ENCODE assay signal across 8 cellular contexts in genomic region chr6:134372603-134373281, GRCh38.
DNase-seq lines count a peak whose midpoint lies in the region; TF ChIP-seq lines count a peak whose summit lies in the region.

No MANE protein-coding gene starts in this region.

- no peaks in the 10 kb centered on the region for H3K36me3 ChIP-seq in brain microvascular endothelial cell (replicated peaks)

- H3K27ac ChIP-seq in HL-60 (replicated peaks) (peak overlapping the region; percentile 74), brain microvascular endothelial cell (peak overlapping the region; percentile 91)

- H3K4me3 ChIP-seq in HL-60 (replicated peaks; ENCODE audit: insufficient read depth, low read length), result no peak overlapping the region
- no peak overlapping the region for H3K4me3 ChIP-seq in brain microvascular endothelial cell (ENCODE audit: low read depth, low read length)

- TF ChIP-seq CTCF in AG09319 (IDR thresholded peaks at IDR 0.05; ENCODE audit: low read depth, low read length), result no peak
- TF ChIP-seq CTCF in HL-60 (IDR thresholded peaks at IDR 0.05; ENCODE audit: insufficient read depth, low read length), result no peak
- TF ChIP-seq CTCF in brain microvascular endothelial cell (IDR thresholded peaks at IDR 0.05; ENCODE audit: low read depth, low read length, missing control alignments), result no peak

- in situ Hi-C loops in brain microvascular endothelial cell (cut with HindIII; ENCODE audit: low pct_ligation_motif_present, low sequenced_read_pairs), result no loop called here

- H3K27me3 ChIP-seq in HL-60 (ENCODE audit: insufficient read depth, poor library complexity, severe bottlenecking) (no peaks in the 10 kb centered on the region), brain microvascular endothelial cell (replicated peaks) (no peaks in the 10 kb centered on the region)

- DNase-seq in AG09319 (ENCODE audit: extremely low read depth, low read depth), result peak; percentile 44
- DNase-seq in HL-60 (ENCODE audit: low read depth in 1 of 2, low spot score in 1 of 2), result peak; percentile 68 to 73
- peak; percentile 66 for DNase-seq in brain microvascular endothelial cell
- peak; percentile 61 for DNase-seq in medulla oblongata (ENCODE audit: extremely low spot score)
- no peak for DNase-seq in NCI-H2227 (lab: John Stamatoyannopoulos, UW; ENCODE audit: unreplicated experiment)
- DNase-seq in germinal center (ENCODE audit: low spot score), result no peak
- no peak for DNase-seq in NCI-H446 treated with DMSO at 0.1 percent for 48 hours (lab: John Stamatoyannopoulos, UW)
- DNase-seq in OCI-M2 (lab: John Stamatoyannopoulos, UW; ENCODE audit: unreplicated experiment), result no peak

Comparison
In these comparisons a context has a peak if more than half of its experiments do, and no peak if none do; other contexts are left out.
1. DNase-seq: peak in AG09319 (single experiment), HL-60 (2 of 2), brain microvascular endothelial cell (single experiment) and medulla oblongata (single experiment); none in NCI-H2227 (single experiment), germinal center (single experiment), NCI-H446 treated with DMSO at 0.1 percent for 48 hours (single experiment) and OCI-M2 (single experiment).